16 cellular contexts compared by ENCODE assay signal in the genomic region with DNA sequence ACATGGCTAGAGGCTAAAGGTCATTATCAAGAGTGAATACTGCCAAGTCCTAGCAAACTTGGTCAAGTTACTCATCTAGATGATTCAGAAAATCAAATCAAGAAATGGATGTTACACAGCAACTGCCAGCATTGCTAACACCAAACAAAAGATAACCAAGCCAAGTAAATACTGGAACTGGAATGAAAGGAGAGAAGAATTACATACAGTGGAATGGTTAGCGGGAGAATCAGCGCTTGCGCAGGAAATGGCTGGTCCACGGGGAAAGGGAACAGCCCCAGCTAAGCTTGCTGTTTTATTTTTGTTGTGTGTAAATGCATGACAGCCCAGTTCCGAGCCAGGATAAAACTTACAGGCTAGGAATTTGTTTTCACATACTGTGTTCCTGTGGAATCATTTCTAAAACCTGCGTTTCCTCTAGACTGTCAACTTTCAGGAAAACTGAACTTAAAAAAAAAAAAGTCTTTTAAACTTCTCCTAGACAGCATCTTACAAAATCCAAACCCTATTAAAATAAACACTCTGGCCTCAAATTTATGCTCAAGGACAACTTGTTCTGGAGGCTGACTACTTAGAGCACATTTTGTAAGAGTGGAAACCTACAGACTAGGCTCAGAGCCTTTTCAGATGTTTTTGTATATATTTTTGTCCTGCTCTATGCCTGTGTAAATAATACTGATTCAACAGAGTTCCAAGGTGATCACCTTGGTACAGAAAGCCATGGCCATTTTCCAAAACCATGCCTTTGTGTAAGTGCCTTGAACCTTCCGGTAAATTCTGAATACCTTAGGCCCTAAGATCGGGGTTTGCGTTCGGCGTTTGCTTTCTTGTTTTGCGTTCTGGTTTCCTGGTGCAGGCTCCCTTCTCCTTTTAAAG. TPM values are rescaled to one million over a fixed set of nuclear protein-coding genes. Genes with fewer than 3 reads are reported as not detected.
DNase-seq lines count a peak whose midpoint lies in the region; ATAC-seq, FAIRE-seq and TF ChIP-seq lines count a peak whose summit lies in the region.
"Had no signal": no experiment of that assay in that cellular context is flagged by ENCODE, and none has a peak within 500 bp of the region (broad histone marks: within the 10 kb centered on the region; RNA-seq: fewer than 3 reads in every experiment).

No MANE protein-coding gene starts in this region.

- peaks cover 6% of the 10 kb centered on the region for H3K9me3 ChIP-seq in hepatocyte (ENCODE audit: low read depth)
- no peaks in the 10 kb centered on the region for H3K9me3 ChIP-seq in psoas muscle

- ATAC-seq in psoas muscle, result peak in 3 of 4 donors; percentile 39 to 50 (median 42)
- no peak for ATAC-seq in HG03039 (IDR thresholded peaks at IDR 0.05; ENCODE audit: unreplicated experiment)
- ATAC-seq: stimulated activated naive CD8-positive, alpha-beta T cell treated with anti-CD3 and anti-CD28 coated beads, Interleukin-15, Interleukin-2, amounts not matched to agents 100 U/mL and 50 U/mL, for 24 hours; WTC11 had no signal

- FAIRE-seq in bronchial epithelial cell (lab: Jason Lieb, UNC), result peak; percentile 13

- H3K4me3 ChIP-seq in bronchial epithelial cell (ENCODE audit: low read depth, low read length) (no peak overlapping the region), hepatocyte (no peak overlapping the region), psoas muscle (no peak overlapping the region), urinary bladder (ENCODE audit: low read depth, low read length) (no peak overlapping the region)

- H3K36me3 ChIP-seq in bronchial epithelial cell (ENCODE audit: control insufficient read depth, insufficient read depth, low read length) (peaks cover 3% of the 10 kb centered on the region), hepatocyte (replicated peaks; ENCODE audit: insufficient read depth, low read depth) (no peaks in the 10 kb centered on the region), psoas muscle (ENCODE audit: insufficient read depth in 1 of 2, low read depth in 1 of 2) (no peaks in the 10 kb centered on the region), urinary bladder (ENCODE audit: insufficient read depth) (no peaks in the 10 kb centered on the region)

- H2AFZ ChIP-seq in hepatocyte, result no peak overlapping the region
- H2AFZ ChIP-seq: parathyroid adenoma had no signal

- DNase-seq in bronchial epithelial cell (ENCODE audit: low read depth), result peak; percentile 33
- DNase-seq in hepatocyte (ENCODE audit: low spot score), result peak; percentile 23
- DNase-seq in psoas muscle, result no peak
- DNase-seq in cerebellar nuclear complex (lab: John Stamatoyannopoulos, UW), result no peak
- DNase-seq in activated CD4-positive, CD25-positive, alpha-beta regulatory T cell treated with anti-CD3 and anti-CD28 coated beads, Interleukin-2, amount 50 U/mL, for 72 hours, result no peak
- DNase-seq: activated CD8-positive, alpha-beta memory T cell treated with anti-CD3 and anti-CD28 coated beads, Interleukin-2, amount 50 U/mL, for 4 hours; CD4-positive, alpha-beta T cell; glutamatergic neuron; H7; stimulated activated naive CD8-positive, alpha-beta T cell treated with anti-CD3 and anti-CD28 coated beads, Interleukin-15, Interleukin-2, amounts not matched to agents 100 U/mL and 50 U/mL, for 24 hours; SW 1271 had no signal

- no peaks in the 10 kb centered on the region for H4K20me1 ChIP-seq in hepatocyte (ENCODE audit: insufficient read depth, poor library complexity, severe bottlenecking)

- TF ChIP-seq CTCF in bronchial epithelial cell (IDR thresholded peaks at IDR 0.05; ENCODE audit: insufficient read depth, low read length, severe bottlenecking), result no peak
- TF ChIP-seq CTCF in hepatocyte (IDR thresholded peaks at IDR 0.05; ENCODE audit: poor library complexity), result no peak
- no peak for TF ChIP-seq CTCF in psoas muscle (IDR thresholded peaks at IDR 0.05)

- 72% methylated on average over 12 of the region's 12 CpGs for WGBS in hepatocyte (ENCODE audit: low lambda C conversion rate, missing lambda C conversion rate)
- 53 to 61% (median 55%) methylated on average over 12 of the region's 12 CpGs for WGBS in psoas muscle, 3 donors
- 78% methylated on average over 12 of the region's 12 CpGs for WGBS in urinary bladder

- H3K27me3 ChIP-seq in bronchial epithelial cell (ENCODE audit: control insufficient read depth, insufficient read depth, low read length) (no peaks in the 10 kb centered on the region), hepatocyte (no peaks in the 10 kb centered on the region), psoas muscle (ENCODE audit: insufficient read depth in 3 of 3, low read length in 2 of 3) (no peaks in the 10 kb centered on the region)

- H3K4me2 ChIP-seq in hepatocyte, result peak overlapping the region; percentile 24

- intact Hi-C loops in psoas muscle (cut with DNase I), result loop anchor here in 1 of 2 donors (5.0 kb wide), 2 partner anchors 42 to 57 kb away; partner anchors contain the start of gene VAPA

- H3K4me1 ChIP-seq in hepatocyte (ENCODE audit: insufficient read depth) (no peaks in the 10 kb centered on the region), psoas muscle (peaks cover 18% of the 10 kb centered on the region), urinary bladder (ENCODE audit: insufficient read depth) (peaks cover 2% of the 10 kb centered on the region)
- H3K4me1 ChIP-seq: parathyroid adenoma had no signal

- no peaks in the 10 kb centered on the region for H3K9me2 ChIP-seq in hepatocyte (replicated peaks; ENCODE audit: insufficient read depth)

- H3K79me2 ChIP-seq in hepatocyte, result no peaks in the 10 kb centered on the region
- H3K79me2 ChIP-seq: parathyroid adenoma had no signal

- peak overlapping the region; percentile 67 for H3K27ac ChIP-seq in hepatocyte
- peak overlapping the region; percentile 23 for H3K27ac ChIP-seq in psoas muscle
- peak overlapping the region; percentile 71 for H3K27ac ChIP-seq in urinary bladder (ENCODE audit: low read depth)
- H3K27ac ChIP-seq: parathyroid adenoma had no signal

RNA-seq across cellular contexts. Expression of gene TXNDC2, which starts 30.7 kb away (rescaled TPM):
- total RNA-seq in bronchial epithelial cell (under 0.01 TPM in 1 of 2 replicates, not detected in the other), hepatocyte (0.08 TPM in 1 of 2 replicates, not detected in the other), psoas muscle (under 1 TPM in 1 of 4 donors, not detected in 3; 0.19 TPM), urinary bladder (not detected)
- polyA plus RNA-seq in hepatocyte (0.41 TPM in 1 of 2 replicates, not detected in the other), psoas muscle (under 1 TPM in 1 of 3 donors, not detected in 2; 0.04 TPM), urinary bladder (0.08 TPM)
- total RNA-seq: CD4-positive, alpha-beta T cell; H7; OCI-LY7 had no signal

RNA-seq across cellular contexts. Expression of gene VAPA, which starts 58.8 kb away (rescaled TPM):
- 270 and 356 TPM in 2 replicates for total RNA-seq in bronchial epithelial cell
- 267 and 324 TPM in 2 replicates for total RNA-seq in hepatocyte
- polyA plus RNA-seq in hepatocyte, result 288 and 290 TPM in 2 replicates
- total RNA-seq in psoas muscle, result 100 to 1,000 TPM; 168 to 259 (median 235) TPM
- polyA plus RNA-seq in psoas muscle, result 100 to 1,000 TPM; 173 to 328 (median 225) TPM
- 278 TPM for total RNA-seq in urinary bladder
- polyA plus RNA-seq in urinary bladder, result 195 TPM

Comparison
In these comparisons a context has a peak if more than half of its experiments do, and no peak if none do; other contexts are left out.
1. DNase-seq: peak in bronchial epithelial cell (single experiment) and hepatocyte (single experiment); none in psoas muscle (0 of 2), cerebellar nuclear complex (0 of 2) and activated CD4-positive, CD25-positive, alpha-beta regulatory T cell treated with anti-CD3 and anti-CD28 coated beads, Interleukin-2, amount 50 U/mL, for 72 hours (single experiment).
2. Peak in every context shown above with its lines, with median percentiles within 50 percentile points of each other: H3K27ac ChIP-seq.